In the genomic region with DNA sequence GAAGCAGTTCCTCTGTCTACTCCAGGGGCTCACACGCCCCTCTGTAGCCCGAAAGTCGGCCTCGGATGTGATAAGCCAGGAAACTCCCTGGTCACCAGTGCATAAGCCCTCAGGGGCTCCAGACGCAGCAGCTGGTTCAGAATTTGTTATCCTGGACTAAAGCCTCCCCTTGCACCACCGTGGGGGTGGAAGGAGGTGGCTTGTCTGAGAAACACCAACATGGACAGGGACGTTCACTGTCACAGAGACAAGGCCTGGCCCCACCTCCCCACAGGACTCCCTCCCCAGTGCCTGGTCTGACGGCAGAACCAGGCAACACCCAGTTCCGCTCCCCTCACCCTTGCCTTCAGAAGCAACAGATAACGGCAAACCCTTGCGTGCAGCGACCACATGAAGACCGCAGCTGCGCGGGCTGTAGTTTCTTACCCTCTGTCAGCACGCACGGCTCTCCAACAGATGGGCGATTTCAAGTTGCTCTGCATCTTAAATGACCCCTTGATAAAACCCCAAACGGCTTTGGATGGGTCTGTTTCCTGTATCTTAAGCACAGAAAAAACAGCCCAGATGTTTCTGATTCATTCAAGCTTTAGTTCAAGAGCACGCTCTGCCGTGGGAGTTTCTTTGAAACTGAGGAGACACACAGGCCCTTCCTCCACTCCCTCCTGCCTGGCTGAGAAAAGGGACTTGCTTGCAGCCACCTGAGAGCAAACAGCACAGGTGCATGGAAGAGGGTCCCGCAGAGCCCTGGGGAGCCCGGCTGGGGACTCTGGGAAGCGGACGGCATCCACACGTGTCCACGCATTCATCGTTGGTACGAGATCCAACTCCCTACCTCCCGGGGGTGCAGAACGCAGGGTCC, we compare ENCODE assay signal across 8 cellular contexts. TPM values are rescaled to one million over a fixed set of nuclear protein-coding genes. Genes with fewer than 3 reads are reported as not detected.
A peak's percentile ranks its signal among the peaks of the same experiment; 100 is the strongest.
DNase-seq lines count a peak whose midpoint lies in the region; ATAC-seq and TF ChIP-seq lines count a peak whose summit lies in the region.

No MANE protein-coding gene starts in this region.

- peaks cover 20% of the 10 kb centered on the region for H3K4me1 Mint-ChIP-seq in activated naive CD4-positive, alpha-beta T cell treated with anti-CD3 and anti-CD28 coated beads for 36 hours (ENCODE audit: low read depth)

- H3K9me3 ChIP-seq in stomach, result no peaks in the 10 kb centered on the region

- ATAC-seq in HG03354 (IDR thresholded peaks at IDR 0.05; ENCODE audit: poor library complexity, severe bottlenecking, unreplicated experiment), result peak; percentile 81
- ATAC-seq in left cardiac atrium, result peak; percentile 63 to 67

- no peaks in the 10 kb centered on the region for H3K36me3 Mint-ChIP-seq in activated naive CD4-positive, alpha-beta T cell treated with anti-CD3 and anti-CD28 coated beads for 36 hours (ENCODE audit: low read depth)

- H3K27me3 ChIP-seq in stomach, result peaks cover 0 to 68% (median 0%) of the 10 kb centered on the region in 3 donors

- TF ChIP-seq EP300 in stomach (IDR thresholded peaks at IDR 0.05), result no peak

- H3K4me3 ChIP-seq in stomach, result no peak overlapping the region

- peak; percentile 84 for DNase-seq in activated naive CD4-positive, alpha-beta T cell treated with anti-CD3 and anti-CD28 coated beads for 36 hours
- no peak for DNase-seq in activated naive CD4-positive, alpha-beta T cell treated with Interleukin-2 at 50 U/mL for 16 hours
- DNase-seq in activated CD4-positive, alpha-beta T cell treated with anti-CD3 and anti-CD28 coated beads, Interleukin-2, amount 50 U/mL, for 48 hours, result peak; percentile 41 to 53
- DNase-seq in left cardiac atrium, result peak; percentile 75
- DNase-seq in stomach, result no peak
- no peak for DNase-seq in NCI-H128 (lab: John Stamatoyannopoulos, UW; ENCODE audit: unreplicated experiment)
- no peak for DNase-seq in NCI-H226

- H3K9me3 Mint-ChIP-seq in activated naive CD4-positive, alpha-beta T cell treated with anti-CD3 and anti-CD28 coated beads for 36 hours, result no peaks in the 10 kb centered on the region

- H3K27me3 Mint-ChIP-seq in activated naive CD4-positive, alpha-beta T cell treated with anti-CD3 and anti-CD28 coated beads for 36 hours (ENCODE audit: low read depth), result peaks cover 36% of the 10 kb centered on the region

- CTCF ChIA-PET in activated naive CD4-positive, alpha-beta T cell treated with anti-CD3 and anti-CD28 coated beads for 36 hours (lab: Charles Lee), result interaction anchor here (1.2 kb wide), 1 partner anchor 210 kb away, joined by 3 read pairs; no protein-coding TSS in a partner anchor

- peaks cover 0 to 24% (median 23%) of the 10 kb centered on the region in 4 donors for H3K4me1 ChIP-seq in stomach

- TF ChIP-seq CTCF in stomach (IDR thresholded peaks at IDR 0.05), result no peak

- 44 to 60% (median 51%) methylated on average over 26 to 31 of the region's 31 CpGs for WGBS in stomach, 5 donors

- peak overlapping the region in 4 of 5 donors; percentile 7 to 50 (median 37) for H3K27ac ChIP-seq in stomach

- H3K36me3 ChIP-seq in stomach, result no peaks in the 10 kb centered on the region

- H3K4me3 Mint-ChIP-seq in activated naive CD4-positive, alpha-beta T cell treated with anti-CD3 and anti-CD28 coated beads for 36 hours, result peak overlapping the region; percentile 42

- intact Hi-C loops in activated naive CD4-positive, alpha-beta T cell treated with anti-CD3 and anti-CD28 coated beads for 36 hours (cut with micrococcal nuclease), result loop anchor here (2.0 kb wide), 2 partner anchors 29 to 41 kb away; no protein-coding TSS in a partner anchor
- intact Hi-C loops in left cardiac atrium (cut with DNase I), result no loop called here
- intact Hi-C loops in stomach (cut with DNase I; ENCODE audit: low total_unique reads), result no loop called here

- no peak for TF ChIP-seq POLR2A in stomach (IDR thresholded peaks at IDR 0.05)

- H3K27ac Mint-ChIP-seq in activated naive CD4-positive, alpha-beta T cell treated with anti-CD3 and anti-CD28 coated beads for 36 hours, result peak overlapping the region; percentile 69

RNA-seq across cellular contexts. Expression of a gene that starts 44.7 kb away (rescaled TPM):
- 1 to 10 TPM; 1.4 to 2.5 TPM for total RNA-seq in activated naive CD4-positive, alpha-beta T cell treated with anti-CD3 and anti-CD28 coated beads for 36 hours
- total RNA-seq in left cardiac atrium, result 10 to 100 TPM in 1 of 2 donors, 1 to 10 TPM in 1; 4.4 to 10.4 TPM
- 10 to 100 TPM in 1 of 5 donors, 1 to 10 TPM in 2, not detected in 2; 1.8 to 13.6 (median 4.4) TPM for total RNA-seq in stomach
- polyA plus RNA-seq in stomach, result 10 to 100 TPM in 2 of 3 donors, 1 to 10 TPM in 1; 5.3 to 12.8 (median 10.5) TPM

Comparison
In these comparisons a context has a peak if more than half of its experiments do, and no peak if none do; other contexts are left out.
1. DNase-seq: peak in activated naive CD4-positive, alpha-beta T cell treated with anti-CD3 and anti-CD28 coated beads for 36 hours (single experiment), activated CD4-positive, alpha-beta T cell treated with anti-CD3 and anti-CD28 coated beads, Interleukin-2, amount 50 U/mL, for 48 hours (2 of 2) and left cardiac atrium (single experiment); none in activated naive CD4-positive, alpha-beta T cell treated with Interleukin-2 at 50 U/mL for 16 hours (single experiment), stomach (single experiment), NCI-H128 (single experiment) and NCI-H226 (single experiment).